ENCODE assay signal across 10 cellular contexts in the genomic region with DNA sequence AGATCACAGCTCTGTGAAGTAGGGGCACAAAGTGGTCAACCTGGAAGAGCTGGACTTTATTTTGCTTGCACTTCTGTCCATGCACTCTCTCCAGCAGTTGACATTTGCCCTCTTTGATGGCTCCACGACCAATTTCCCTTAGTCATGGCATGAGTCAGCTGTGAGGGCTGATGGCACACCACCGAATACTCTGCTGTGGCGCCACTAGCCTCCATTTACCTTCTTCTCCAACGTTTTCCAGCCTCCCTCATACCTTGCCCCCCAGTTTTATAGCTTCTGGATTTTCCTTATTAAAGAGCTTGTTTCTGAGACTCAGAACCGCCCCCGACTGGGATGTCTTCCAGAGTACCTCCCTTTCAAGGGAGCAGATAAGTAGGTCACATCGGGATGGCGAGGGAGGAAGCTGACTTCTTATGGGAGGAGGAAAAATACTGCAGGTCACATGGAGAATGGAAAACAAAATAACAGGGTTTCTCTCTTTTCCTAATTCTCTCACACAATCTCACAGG. TPM values are rescaled to one million over a fixed set of nuclear protein-coding genes. Genes with fewer than 3 reads are reported as not detected.
DNase-seq lines count a peak whose midpoint lies in the region; ATAC-seq and TF ChIP-seq lines count a peak whose summit lies in the region.
"Had no signal": no experiment of that assay in that cellular context is flagged by ENCODE, and none has a peak within 500 bp of the region (broad histone marks: within the 10 kb centered on the region; RNA-seq: fewer than 3 reads in every experiment).

No MANE protein-coding gene starts in this region.

- WGBS in mammary epithelial cell (ENCODE audit: low coverage, missing lambda C conversion rate) = 54% methylated on average over 7 of the region's 8 CpGs

- H3K27ac ChIP-seq in mammary epithelial cell (ENCODE audit: insufficient read depth, low read depth, low read length) = no peak overlapping the region
- H3K27ac ChIP-seq: KMS-11 had no signal

- no peak overlapping the region for H3K4me2 ChIP-seq in mammary epithelial cell (ENCODE audit: insufficient read depth, low read depth, low read length)
- H3K4me2 ChIP-seq: KMS-11 had no signal

- H3K4me1 Mint-ChIP-seq in stimulated activated memory B cell treated with anti-CD40 and anti-IgM and Interleukin-4, amounts not matched to agents 10 μg/mL and 1 μg/mL and 100 μg/mL, for 72 hours = peaks cover 37% of the 10 kb centered on the region
- H3K4me1 Mint-ChIP-seq in T-cell = peaks cover 30 to 44% (median 37%) of the 10 kb centered on the region in 3 donors

- POLR2A ChIA-PET in T-cell (lab: Charles Lee) = interaction anchor here (0.6 to 0.7 kb wide), 2 partner anchors 17 to 256 kb away, joined by 3 to 11 read pairs; partner anchors contain the start of gene NINJ2 (in 1 of the 2)

- peak overlapping the region; percentile 94 for H3K27ac Mint-ChIP-seq in stimulated activated memory B cell treated with anti-CD40 and anti-IgM and Interleukin-4, amounts not matched to agents 10 μg/mL and 1 μg/mL and 100 μg/mL, for 72 hours
- H3K27ac Mint-ChIP-seq in T-cell = peak overlapping the region in 1 of 2 donors; percentile 81
- H3K27ac Mint-ChIP-seq: activated CD4-positive, alpha-beta T cell treated with anti-CD3 and anti-CD28 coated beads for 36 hours had no signal

- no peaks in the 10 kb centered on the region for H3K36me3 Mint-ChIP-seq in stimulated activated memory B cell treated with anti-CD40 and anti-IgM and Interleukin-4, amounts not matched to agents 10 μg/mL and 1 μg/mL and 100 μg/mL, for 72 hours
- H3K36me3 Mint-ChIP-seq in T-cell = no peaks in the 10 kb centered on the region

- no peak overlapping the region for H3K4me3 ChIP-seq in mammary epithelial cell (replicated peaks in 1 of 3; ENCODE audit: insufficient read depth in 1 of 3, low read depth in 2 of 3, low read length in 3 of 3)

- TF ChIP-seq CTCF in mammary epithelial cell (conservative IDR thresholded peaks at IDR 0.05 in 1 of 2, IDR thresholded peaks at IDR 0.05 in 1 of 2; ENCODE audit: extremely low read depth in 1 of 2, insufficient read depth in 1 of 2, low read depth in 1 of 2, low read length in 2 of 2) = no peak

- intact Hi-C loops in mammary epithelial cell (cut with micrococcal nuclease) = no loop called here

- DNase-seq in HT-29 (ENCODE audit: low spot score) (peak; percentile 47), mammary epithelial cell (peak; percentile 17), left lobe of liver (ENCODE audit: low spot score) (peak; percentile 75), NCI-H2171 (lab: John Stamatoyannopoulos, UW) (no peak), T-cell (no peak), NCI-H446 (lab: John Stamatoyannopoulos, UW) (no peak)
- DNase-seq: activated CD4-positive, alpha-beta T cell treated with anti-CD3 and anti-CD28 coated beads for 36 hours had no signal

- H3K79me2 ChIP-seq in mammary epithelial cell (ENCODE audit: insufficient read depth, low read length) = no peaks in the 10 kb centered on the region

- no peaks in the 10 kb centered on the region for H3K9me3 Mint-ChIP-seq in stimulated activated memory B cell treated with anti-CD40 and anti-IgM and Interleukin-4, amounts not matched to agents 10 μg/mL and 1 μg/mL and 100 μg/mL, for 72 hours
- H3K9me3 Mint-ChIP-seq in T-cell = no peaks in the 10 kb centered on the region

- H2AFZ ChIP-seq in mammary epithelial cell (ENCODE audit: low read depth, low read length) = no peak overlapping the region

- no peaks in the 10 kb centered on the region for H3K36me3 ChIP-seq in mammary epithelial cell (ENCODE audit: insufficient read depth, low read length)

- no peaks in the 10 kb centered on the region for H4K20me1 ChIP-seq in mammary epithelial cell (ENCODE audit: insufficient read depth, low read length)

- H3K9me3 ChIP-seq in mammary epithelial cell (replicated peaks; ENCODE audit: insufficient read depth, low read length) = no peaks in the 10 kb centered on the region

- no peaks in the 10 kb centered on the region for H3K27me3 Mint-ChIP-seq in stimulated activated memory B cell treated with anti-CD40 and anti-IgM and Interleukin-4, amounts not matched to agents 10 μg/mL and 1 μg/mL and 100 μg/mL, for 72 hours
- H3K27me3 Mint-ChIP-seq in T-cell = no peaks in the 10 kb centered on the region
- H3K27me3 Mint-ChIP-seq: activated CD4-positive, alpha-beta T cell treated with anti-CD3 and anti-CD28 coated beads for 36 hours had no signal

- ATAC-seq in left lobe of liver = peak; percentile 44
- no peak for ATAC-seq in stimulated activated memory B cell treated with anti-CD40 and anti-IgM and Interleukin-4, amounts not matched to agents 10 μg/mL and 1 μg/mL and 100 μg/mL, for 72 hours
- no peak for ATAC-seq in esophagus mucosa
- no peak for ATAC-seq in T-cell (replicated peaks in 1 of 4)
- ATAC-seq: activated CD4-positive, alpha-beta T cell treated with anti-CD3 and anti-CD28 coated beads for 36 hours had no signal

- H3K4me3 Mint-ChIP-seq in stimulated activated memory B cell treated with anti-CD40 and anti-IgM and Interleukin-4, amounts not matched to agents 10 μg/mL and 1 μg/mL and 100 μg/mL, for 72 hours = no peak overlapping the region
- H3K4me3 Mint-ChIP-seq in T-cell = no peak overlapping the region
- H3K4me3 Mint-ChIP-seq: activated CD4-positive, alpha-beta T cell treated with anti-CD3 and anti-CD28 coated beads for 36 hours had no signal

- no peak overlapping the region for H3K9ac ChIP-seq in mammary epithelial cell (ENCODE audit: insufficient read depth, low read length)
- H3K9ac ChIP-seq: KMS-11 had no signal

- CTCF ChIA-PET in mammary epithelial cell (lab: Charles Lee; ENCODE audit: low non-redundant PET) (interaction anchor here (0.7 kb wide), 1 partner anchor 47 kb away, joined by 4 read pairs; no protein-coding TSS in a partner anchor), T-cell (lab: Charles Lee) (interaction anchor here in 1 of 2 donors (0.6 kb wide), 1 partner anchor 105 kb away, joined by 3 read pairs; no protein-coding TSS in a partner anchor)

- BruUV-seq in mammary epithelial cell (replicated peaks; lab: Mats Ljungman, UMichigan) = no TSS peak

- H3K27me3 ChIP-seq in mammary epithelial cell (ENCODE audit: insufficient read depth, low read length) = no peaks in the 10 kb centered on the region

- in situ Hi-C loops in mammary epithelial cell (cut with MboI; ENCODE audit: low sequenced_read_pairs in 2 of 2) = no loop called here

- peaks cover 7% of the 10 kb centered on the region for H3K4me1 ChIP-seq in mammary epithelial cell (ENCODE audit: insufficient read depth, low read length)

- dilution Hi-C loops in mammary epithelial cell (cut with HindIII; ENCODE audit: low sequenced_read_pairs) = no loop called here

RNA-seq across cellular contexts. Expression of gene NINJ2, which starts 17.6 kb away (rescaled TPM):
- 8.6 and 10.9 TPM in 2 replicates for total RNA-seq in HT-29 (2014; rRNA removed; shearing (Covaris generic))
- total RNA-seq in mammary epithelial cell (under 1 TPM in 1 of 2 donors, not detected in 1; 0.17 TPM), left lobe of liver (16.1 TPM), esophagus mucosa (2.9 TPM), T-cell (1 to 10 TPM; 1.7 to 8.7 (median 2.5) TPM)
- polyA plus RNA-seq in mammary epithelial cell = 0.12 TPM
- polyA minus RNA-seq in mammary epithelial cell = not detected

Comparison
In these comparisons a context has a peak if more than half of its experiments do, and no peak if none do; other contexts are left out.
1. DNase-seq: peak in HT-29 (single experiment), mammary epithelial cell (single experiment) and left lobe of liver (single experiment); none in NCI-H2171 (single experiment), T-cell (0 of 34) and NCI-H446 (0 of 2).